In the genomic region with DNA sequence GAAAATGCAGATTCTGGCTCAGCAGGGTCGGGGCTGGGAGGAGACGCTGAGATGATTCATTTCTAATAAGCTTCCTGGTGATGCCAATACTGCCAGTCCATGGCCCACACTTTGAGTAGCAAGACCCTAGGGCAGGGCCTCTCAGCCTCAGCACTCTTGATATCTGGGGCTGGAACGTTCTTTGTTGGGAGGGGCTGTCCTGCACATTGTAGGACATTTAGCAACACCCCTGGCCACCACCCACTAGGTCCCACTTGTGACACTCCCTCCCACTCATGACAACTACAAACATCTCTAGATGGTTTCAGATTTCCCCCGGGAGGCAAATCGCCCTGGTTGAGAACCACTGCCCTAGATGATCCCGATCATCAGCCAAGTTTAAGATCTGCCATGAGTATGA, we compare ENCODE assay signal across 18 cellular contexts.
DNase-seq lines count a peak whose midpoint lies in the region; ATAC-seq, FAIRE-seq and TF ChIP-seq lines count a peak whose summit lies in the region.
"Had no signal": no experiment of that assay in that cellular context is flagged by ENCODE, and none has a peak within 500 bp of the region (broad histone marks: within the 10 kb centered on the region; RNA-seq: fewer than 3 reads in every experiment).

No MANE protein-coding gene starts in this region.

- peak overlapping the region; percentile 68 for H3K4me2 ChIP-seq in BLaER1

- H3K4me3 Mint-ChIP-seq in T-helper 17 cell (no peak overlapping the region), Caco-2 (ENCODE audit: unreplicated experiment) (no peak overlapping the region)

- H3K27me3 Mint-ChIP-seq in T-helper 17 cell (no peaks in the 10 kb centered on the region), Caco-2 (ENCODE audit: insufficient read depth, unreplicated experiment) (no peaks in the 10 kb centered on the region)

- CTCF ChIA-PET in Caco-2 (lab: Charles Lee) = no interaction called here

- DNase-seq in GM19239 (ENCODE audit: insufficient read length, low spot score) (no peak), T-helper 17 cell (no peak), psoas muscle (no peak), activated gamma-delta T cell treated with Interleukin-2 at 50 U/mL for 16 hours (no peak), Caco-2 (no peak), hippocampal formation (lab: John Stamatoyannopoulos, UW) (no peak)
- no peak for DNase-seq in NK-92 treated with Interleukin-12 subunit alpha and Interleukin-12 subunit beta, amount 100 ng/mL, for 24 hours (lab: John Stamatoyannopoulos, UW)
- DNase-seq: AML-193, DND-41, MG63, NCI-H1092, NCI-H1436 treated with DMSO at 0.1 percent for 48 hours, NCI-H1930, NCI-H510A, Peyer's patch had no signal

- no peak overlapping the region for H3K4me3 ChIP-seq in BLaER1
- no peak overlapping the region for H3K4me3 ChIP-seq in psoas muscle
- no peak overlapping the region for H3K4me3 ChIP-seq in Caco-2 (ENCODE audit: low read depth, low read length)
- H3K4me3 ChIP-seq: MG63, Peyer's patch had no signal

- H3K9me3 ChIP-seq in BLaER1 = 0 out of 2 replicates have a peak, but pooled peaks cover 3% of the 10 kb centered on the region
- no peaks in the 10 kb centered on the region for H3K9me3 ChIP-seq in T-helper 17 cell (ENCODE audit: control insufficient read depth, low read length, poor library complexity, severe bottlenecking)
- H3K9me3 ChIP-seq in psoas muscle = no peaks in the 10 kb centered on the region
- H3K9me3 ChIP-seq in Caco-2 = peaks cover 6% of the 10 kb centered on the region; the same call in 1 of the 2 replicates
- H3K9me3 ChIP-seq: MG63, Peyer's patch had no signal

- intact Hi-C loops in psoas muscle (cut with DNase I) (no loop called here), Caco-2 (cut with micrococcal nuclease; ENCODE audit: unreplicated experiment) (loop anchor here (1.0 kb wide), 2 partner anchors 14 to 25 kb away; no protein-coding TSS in a partner anchor)

- H3K27ac Mint-ChIP-seq in T-helper 17 cell (peak overlapping the region; percentile 9), Caco-2 (ENCODE audit: unreplicated experiment) (no peak overlapping the region)

- TF ChIP-seq CTCF in psoas muscle (IDR thresholded peaks at IDR 0.05) (no peak), Caco-2 (IDR thresholded peaks at IDR 0.05; ENCODE audit: insufficient read depth in 1 of 2, low read depth in 1 of 2, low read length in 1 of 2, severe bottlenecking in 1 of 2, unreplicated experiment in 1 of 2) (no peak)

- H4K20me1 ChIP-seq in BLaER1 = no peaks in the 10 kb centered on the region

- H3K4me1 Mint-ChIP-seq in T-helper 17 cell (peaks cover 12% of the 10 kb centered on the region), Caco-2 (ENCODE audit: low read depth, unreplicated experiment) (peaks cover 5% of the 10 kb centered on the region)

- FAIRE-seq in GM19239 (lab: Jason Lieb, UNC) = peak; percentile 81
- FAIRE-seq: H54 had no signal

- no TSS peak for BruUV-seq in Caco-2 (replicated peaks; lab: Mats Ljungman, UMichigan)

- POLR2A ChIA-PET in Caco-2 (lab: Charles Lee) = interaction anchor here (0.6 to 0.7 kb wide), 2 partner anchors 228 to 588 kb away, joined by 3 to 4 read pairs; no protein-coding TSS in a partner anchor

- ATAC-seq in T-helper 17 cell (no peak), psoas muscle (peak; percentile 38 to 64 (median 54))
- ATAC-seq: SK-N-SH treated with all-trans-retinoic acid at 6 μM for 48 hours had no signal

- H3K36me3 Mint-ChIP-seq in T-helper 17 cell (ENCODE audit: low read depth) = no peaks in the 10 kb centered on the region
- peaks cover 5% of the 10 kb centered on the region for H3K36me3 Mint-ChIP-seq in Caco-2 (ENCODE audit: insufficient read depth, unreplicated experiment)

- no peak overlapping the region for H3K9ac ChIP-seq in BLaER1

- no peak overlapping the region for H3K27ac ChIP-seq in BLaER1
- no peak overlapping the region for H3K27ac ChIP-seq in psoas muscle

- H3K4me1 ChIP-seq in BLaER1 (peaks cover 33% of the 10 kb centered on the region), psoas muscle (peaks cover 23% of the 10 kb centered on the region), Caco-2 (0 out of 2 replicates have a peak, but pooled peaks cover 6% of the 10 kb centered on the region)

- H3K9me3 Mint-ChIP-seq in Caco-2 (ENCODE audit: unreplicated experiment) = no peaks in the 10 kb centered on the region

- no peaks in the 10 kb centered on the region for H3K36me3 ChIP-seq in BLaER1
- H3K36me3 ChIP-seq in psoas muscle (ENCODE audit: insufficient read depth in 1 of 2, low read depth in 1 of 2) = no peaks in the 10 kb centered on the region
- no peaks in the 10 kb centered on the region for H3K36me3 ChIP-seq in Caco-2 (ENCODE audit: control insufficient read depth, insufficient read depth, low read length)
- H3K36me3 ChIP-seq: MG63, Peyer's patch had no signal

- 50 to 86% (median 53%) methylated on average over 6 of the region's 6 CpGs for WGBS in psoas muscle, 3 donors

- H3K27me3 ChIP-seq in BLaER1 = no peaks in the 10 kb centered on the region
- no peaks in the 10 kb centered on the region for H3K27me3 ChIP-seq in psoas muscle (ENCODE audit: insufficient read depth in 3 of 3, low read length in 2 of 3)
- no peaks in the 10 kb centered on the region for H3K27me3 ChIP-seq in Caco-2 (replicated peaks; ENCODE audit: control insufficient read depth, insufficient read depth, low read length)
- H3K27me3 ChIP-seq: MG63, Peyer's patch had no signal
